In the genomic region with DNA sequence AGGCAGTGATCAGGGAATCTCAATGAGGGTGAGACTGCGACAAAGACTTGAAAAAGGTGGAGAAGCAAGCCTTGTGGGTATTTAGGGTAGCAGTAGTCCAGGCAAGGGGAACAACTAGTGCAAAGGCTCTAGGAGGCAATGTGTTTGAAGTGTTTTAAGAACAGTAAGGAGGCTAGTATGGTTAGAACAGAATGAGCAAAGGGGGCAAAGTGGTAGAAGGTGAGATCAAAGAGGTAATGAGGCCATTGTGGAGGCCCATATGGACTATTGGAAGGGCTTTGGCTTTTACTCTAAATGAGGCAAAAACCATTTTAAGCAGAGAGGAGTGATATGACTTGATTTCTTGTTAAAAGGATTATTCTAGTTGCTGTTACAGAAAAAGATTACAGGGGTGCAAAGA, we compare ENCODE assay signal across 14 cellular contexts. TPM values are rescaled to one million over a fixed set of nuclear protein-coding genes. Genes with fewer than 3 reads are reported as not detected.
DNase-seq lines count a peak whose midpoint lies in the region; ATAC-seq, FAIRE-seq and TF ChIP-seq lines count a peak whose summit lies in the region.
"Had no signal": no experiment of that assay in that cellular context is flagged by ENCODE, and none has a peak within 500 bp of the region (broad histone marks: within the 10 kb centered on the region; RNA-seq: fewer than 3 reads in every experiment).

No MANE protein-coding gene starts in this region.

- peak overlapping the region; percentile 1; the same call in 1 of the 2 replicates for H3K9ac ChIP-seq in Karpas-422 (ENCODE audit: low read length)
- no peak overlapping the region for H3K9ac ChIP-seq in GM12878 (ENCODE audit: control insufficient read depth, insufficient read depth, low read length)
- H3K9ac ChIP-seq in trophoblast cell (ENCODE audit: low read length): no peak overlapping the region

- intact Hi-C loops in activated CD4-positive, alpha-beta T cell treated with anti-CD3 and anti-CD28 coated beads for 36 hours (cut with DNase I, micrococcal nuclease): loop anchor here (2.0 to 5.0 kb wide), 2 partner anchors 15 to 250 kb away; no protein-coding TSS in a partner anchor
- intact Hi-C loops in GM12878 (cut with micrococcal nuclease; ENCODE audit: unreplicated experiment): no loop called here

- no peak overlapping the region for H2BK12ac ChIP-seq in trophoblast cell (ENCODE audit: low read length)

- H3K9me2 ChIP-seq in Karpas-422 (replicated peaks; ENCODE audit: insufficient read depth, low read length): no peaks in the 10 kb centered on the region

- 100% methylated on average over 1 of the region's 1 CpG for WGBS in GM12878 (ENCODE audit: insufficient coverage, insufficient replicate concordance, low lambda C conversion rate, missing lambda C conversion rate)
- WGBS in trophoblast cell (ENCODE audit: extremely low coverage, insufficient coverage, insufficient read length): no CpG with 5 or more reads among the region's 1 CpG

- H3K4me1 ChIP-seq in Karpas-422 (ENCODE audit: low read length): peaks cover 87% of the 10 kb centered on the region
- H3K4me1 ChIP-seq in GM12878 (ENCODE audit: control insufficient read depth, insufficient read depth, low read length): peaks cover 35% of the 10 kb centered on the region
- H3K4me1 ChIP-seq in trophoblast cell (ENCODE audit: control insufficient read depth in 1 of 2, insufficient read depth in 2 of 2, low read length in 2 of 2): peaks cover 3 to 8% of the 10 kb centered on the region in 2 experiments

- FAIRE-seq in GM12878 (lab: Jason Lieb, UNC): no peak

- H4K8ac ChIP-seq in trophoblast cell (ENCODE audit: low read depth, low read length): no peak overlapping the region

- H3K4me3 Mint-ChIP-seq in activated CD4-positive, alpha-beta T cell treated with anti-CD3 and anti-CD28 coated beads for 36 hours: peak overlapping the region; percentile 5

- no peak overlapping the region for H2BK120ac ChIP-seq in trophoblast cell (ENCODE audit: insufficient read depth, low read length, poor library complexity)

- H3K23ac ChIP-seq in trophoblast cell (ENCODE audit: low read length): peak overlapping the region; percentile 87

- no peak overlapping the region for H3K4me3 ChIP-seq in Karpas-422 (ENCODE audit: low read length)
- 0 out of 2 replicates have a peak overlapping the region, but pooled peaks have one; percentile 5 for H3K4me3 ChIP-seq in GM12878
- no peak overlapping the region for H3K4me3 ChIP-seq in trophoblast cell (ENCODE audit: low read depth, low read length)
- H3K4me3 ChIP-seq: sigmoid colon, tibial artery had no signal

- in situ Hi-C loops in GM12878 (cut with MboI): no loop called here

- no TSS peak for BruUV-seq in GM12878 (replicated peaks; lab: Mats Ljungman, UMichigan)

- no peaks in the 10 kb centered on the region for H3K79me1 ChIP-seq in trophoblast cell (ENCODE audit: low read length)

- peak overlapping the region; percentile 63 for H3K27ac Mint-ChIP-seq in activated CD4-positive, alpha-beta T cell treated with anti-CD3 and anti-CD28 coated beads for 36 hours

- peaks cover 92% of the 10 kb centered on the region for H3K79me2 ChIP-seq in Karpas-422 (ENCODE audit: low read length)
- H3K79me2 ChIP-seq in GM12878 (ENCODE audit: control insufficient read depth, insufficient read depth, low read length): peaks cover 89% of the 10 kb centered on the region
- peaks cover 12% of the 10 kb centered on the region for H3K79me2 ChIP-seq in trophoblast cell (ENCODE audit: control insufficient read depth, insufficient read depth, low read length, poor library complexity)

- H2AFZ ChIP-seq in Karpas-422 (ENCODE audit: low read length) (no peak overlapping the region), GM12878 (ENCODE audit: control insufficient read depth, low read depth, low read length) (no peak overlapping the region), trophoblast cell (ENCODE audit: insufficient read depth, low read length, poor library complexity) (no peak overlapping the region)

- no peak for TF ChIP-seq EP300 in GM12878 (IDR thresholded peaks at IDR 0.05; ENCODE audit: borderline replicate concordance in 1 of 2, control insufficient read depth in 1 of 2, low read depth in 2 of 2, low read length in 2 of 2)

- no peaks in the 10 kb centered on the region for H3K9me3 ChIP-seq in Karpas-422 (ENCODE audit: low read length)
- peaks cover 2% of the 10 kb centered on the region; the same call in 2 of the 3 replicates for H3K9me3 ChIP-seq in GM12878 (replicated peaks; ENCODE audit: control insufficient read depth, insufficient read depth, low read length)
- no peaks in the 10 kb centered on the region for H3K9me3 ChIP-seq in trophoblast cell (ENCODE audit: insufficient read depth, low read depth, low read length)
- H3K9me3 ChIP-seq: sigmoid colon, tibial artery had no signal

- H4K20me1 ChIP-seq in Karpas-422 (ENCODE audit: insufficient read depth, low read depth, low read length): peaks cover 51% of the 10 kb centered on the region
- H4K20me1 ChIP-seq in GM12878 (ENCODE audit: control insufficient read depth, insufficient read depth): peaks cover 3% of the 10 kb centered on the region; the same call in 1 of the 2 replicates

- peaks cover 31% of the 10 kb centered on the region for H3K36me3 Mint-ChIP-seq in activated CD4-positive, alpha-beta T cell treated with anti-CD3 and anti-CD28 coated beads for 36 hours (ENCODE audit: low read depth)

- POLR2A ChIA-PET in activated CD4-positive, alpha-beta T cell treated with anti-CD3 and anti-CD28 coated beads for 36 hours (lab: Charles Lee): no interaction called here
- POLR2A ChIA-PET in GM12878 (lab: Charles Lee) (interaction anchor here (1.3 to 1.8 kb wide), 2 partner anchors 15 to 50 kb away, joined by 3 to 4 read pairs; partner anchors contain the start of gene SNAPC1), RWPE1 (lab: Yijun Ruan, JAX; ENCODE audit: low non-redundant PET) (no interaction called here)

- no peak overlapping the region for H3K14ac ChIP-seq in trophoblast cell (ENCODE audit: low read length)

- H3K27me3 ChIP-seq in Karpas-422 (ENCODE audit: low read length): no peaks in the 10 kb centered on the region
- H3K27me3 ChIP-seq in GM12878 (replicated peaks in 1 of 2; ENCODE audit: control insufficient read depth in 2 of 2, insufficient read depth in 2 of 2, low read length in 1 of 2): no peaks in the 10 kb centered on the region
- no peaks in the 10 kb centered on the region for H3K27me3 ChIP-seq in trophoblast cell (ENCODE audit: insufficient read depth, low read length)
- H3K27me3 ChIP-seq: sigmoid colon, tibial artery had no signal

- DNase-seq in activated CD4-positive, alpha-beta T cell treated with anti-CD3 and anti-CD28 coated beads for 36 hours: no peak
- DNase-seq in activated CD4-positive, alpha-beta T cell treated with anti-CD3 and anti-CD28 coated beads for 1 hour: no peak
- DNase-seq in Karpas-422: no peak
- no peak for DNase-seq in GM12878 (ENCODE audit: low read depth, low spot score)
- no peak for DNase-seq in trophoblast cell
- no peak for DNase-seq in RWPE1 (ENCODE audit: low spot score)
- no peak for DNase-seq in HCEC 1CT
- DNase-seq: ACHN, cerebellar nuclear complex, DMS79, NCI-H524 treated with DMSO at 0.1 percent for 48 hours, sigmoid colon, tibial artery had no signal

- H4K12ac ChIP-seq in trophoblast cell (ENCODE audit: low read depth, low read length): no peak overlapping the region

- H2BK5ac ChIP-seq in trophoblast cell (ENCODE audit: low read depth, low read length, poor library complexity): no peak overlapping the region

- peaks cover 89% of the 10 kb centered on the region for H3K4me1 Mint-ChIP-seq in activated CD4-positive, alpha-beta T cell treated with anti-CD3 and anti-CD28 coated beads for 36 hours

- no peak overlapping the region for H4K91ac ChIP-seq in trophoblast cell (ENCODE audit: low read depth, low read length)

- no peak overlapping the region for H3K18ac ChIP-seq in trophoblast cell (ENCODE audit: low read length)

- peaks cover 2% of the 10 kb centered on the region for H3K9me3 Mint-ChIP-seq in activated CD4-positive, alpha-beta T cell treated with anti-CD3 and anti-CD28 coated beads for 36 hours (ENCODE audit: low read depth)

- H3K27ac ChIP-seq in Karpas-422 (ENCODE audit: low read length) (peak overlapping the region; percentile 60), GM12878 (ENCODE audit: control insufficient read depth, insufficient read depth) (no peak overlapping the region), trophoblast cell (ENCODE audit: low read depth, low read length) (no peak overlapping the region), RWPE1 (no peak overlapping the region)
- H3K27ac ChIP-seq: sigmoid colon, tibial artery had no signal

- peak overlapping the region; percentile 99 for H3K4ac ChIP-seq in trophoblast cell (ENCODE audit: low read depth, low read length)

- SMC1A ChIA-PET in GM12878 (lab: Charles Lee; ENCODE audit: uncharacterized antibody, unreplicated experiment): interaction anchor here (0.8 to 3.8 kb wide), 6 partner anchors 12 to 208 kb away, joined by 3 to 20 read pairs (median 4); no protein-coding TSS in a partner anchor

- no peak for TF ChIP-seq POLR2A in GM12878 (IDR thresholded peaks at IDR 0.05; ENCODE audit: low read depth, low read length)

- peak overlapping the region; percentile 25 for H3K4me2 ChIP-seq in Karpas-422 (ENCODE audit: low read depth, low read length, poor library complexity, severe bottlenecking)
- peak overlapping the region; percentile 21; the same call in 1 of the 2 replicates for H3K4me2 ChIP-seq in GM12878 (ENCODE audit: control insufficient read depth, insufficient read depth)
- H3K4me2 ChIP-seq in trophoblast cell (ENCODE audit: low read length): peak overlapping the region; percentile 12

- no peaks in the 10 kb centered on the region for H3K27me3 Mint-ChIP-seq in activated CD4-positive, alpha-beta T cell treated with anti-CD3 and anti-CD28 coated beads for 36 hours

- no peaks in the 10 kb centered on the region; the same call in 1 of the 2 replicates for H3K36me3 ChIP-seq in Karpas-422 (ENCODE audit: insufficient read depth, low read length)
- peaks cover 0 to 7% of the 10 kb centered on the region in 2 experiments; a peak in 1 of 4 replicates for H3K36me3 ChIP-seq in GM12878 (ENCODE audit: control insufficient read depth in 2 of 2, insufficient read depth in 2 of 2, low read length in 1 of 2)
- H3K36me3 ChIP-seq in trophoblast cell (ENCODE audit: control insufficient read depth in 1 of 2, insufficient read depth in 2 of 2, low read length in 2 of 2): no peaks in the 10 kb centered on the region
- H3K36me3 ChIP-seq: sigmoid colon, tibial artery had no signal

- no peak overlapping the region for H2AK5ac ChIP-seq in trophoblast cell (ENCODE audit: low read length)

- no peak for TF ChIP-seq RAD21 in GM12878 (IDR thresholded peaks at IDR 0.05; ENCODE audit: insufficient read depth, low read depth, low read length)

- RAD21 ChIA-PET in GM12878 (lab: Charles Lee; ENCODE audit: unreplicated experiment): interaction anchor here (1.1 to 2.1 kb wide), 2 partner anchors 8 to 34 kb away, joined by 4 to 14 read pairs; no protein-coding TSS in a partner anchor

- peak; percentile 14 for ATAC-seq in activated CD4-positive, alpha-beta T cell treated with anti-CD3 and anti-CD28 coated beads for 36 hours
- ATAC-seq in GM12878 (peak; percentile 7; the same call in 2 of the 3 replicates), HG03432 (IDR thresholded peaks at IDR 0.05; ENCODE audit: unreplicated experiment) (no peak)

- CTCF ChIA-PET in activated CD4-positive, alpha-beta T cell treated with anti-CD3 and anti-CD28 coated beads for 36 hours (lab: Charles Lee): interaction anchor here (0.7 to 2.9 kb wide), 2 partner anchors 8 to 210 kb away, joined by 3 to 12 read pairs; no protein-coding TSS in a partner anchor
- CTCF ChIA-PET in GM12878 (lab: Yijun Ruan, JAX) (interaction anchor here (0.8 kb wide), 1 partner anchor 218 kb away, joined by 3 read pairs; no protein-coding TSS in a partner anchor), RWPE1 (lab: Yijun Ruan, JAX) (interaction anchor here (0.6 kb wide), 1 partner anchor 17 kb away, joined by 4 read pairs; no protein-coding TSS in a partner anchor)

- TF ChIP-seq CTCF in GM12878 (IDR thresholded peaks at IDR 0.05 in 2 of 3, conservative IDR thresholded peaks at IDR 0.05 in 1 of 3; ENCODE audit: control insufficient read depth in 2 of 3, extremely low read depth in 1 of 3, insufficient read depth in 1 of 3, low read depth in 3 of 3, low read length in 3 of 3) (no peak), RWPE1 (conservative IDR thresholded peaks at IDR 0.05; ENCODE audit: low read depth) (no peak)

RNA-seq across cellular contexts. Expression of gene HIF1A, which starts 16.8 kb away (rescaled TPM):
- 100 to 1,000 TPM; 196 to 329 TPM for total RNA-seq in activated CD4-positive, alpha-beta T cell treated with anti-CD3 and anti-CD28 coated beads for 36 hours
- total RNA-seq in Karpas-422 (2014; rRNA removed; shearing (Covaris generic); ENCODE audit: low replicate concordance): 111 and 233 TPM in 2 replicates
- total RNA-seq in GM12878 (2013; cell fraction: nucleolus; rRNA removed): 247 and 270 TPM in 2 replicates
- 89.4 and 91.4 TPM in 2 replicates for total RNA-seq in GM12878 (2014; rRNA removed)
- total RNA-seq in GM12878 (2014; rRNA removed; fragmentation: Illumina TruSeq; extraction: Trizol): 90.7 and 91.9 TPM in 2 replicates
- 80.7 and 84.4 TPM in 2 replicates for total RNA-seq in GM12878 (2021)
- 22.3 TPM for polyA plus RNA-seq in GM12878 (2011; ENCODE audit: low read depth)
- 97.0 and 107 TPM in 2 replicates for polyA plus RNA-seq in GM12878 (2011; rRNA removed)
- 37.8 and 42.2 TPM in 2 replicates for polyA plus RNA-seq in GM12878 (2011; cell fraction: cytosol; rRNA removed)
- 38.9 and 57.4 TPM in 2 replicates for polyA plus RNA-seq in GM12878 (2011; cell fraction: nucleus; rRNA removed)
- 32.0 and 35.6 TPM in 2 replicates for polyA plus RNA-seq in GM12878 (2012)
- 83.3 and 103 TPM in 2 replicates for polyA plus RNA-seq in GM12878 (2014; fragmentation: Illumina TruSeq; extraction: Trizol)
- 10 to 100 TPM; 18.3 to 22.3 TPM for polyA plus RNA-seq in GM12878 (2014; fragmentation: Nextera tagmentation; extraction: Ambion mirVana)
- polyA plus RNA-seq in GM12878 (2014; rRNA removed): 51.9 and 65.7 TPM in 2 replicates
- polyA plus RNA-seq in GM12878 (2016; fragmentation: Nextera tagmentation; extraction: Ambion mirVana): 10 to 100 TPM; 66.7 to 69.9 TPM
- 55.7 and 109 TPM in 2 replicates for polyA minus RNA-seq in GM12878 (2011; rRNA and poly(A)+ RNA removed)
- 47.4 and 47.5 TPM in 2 replicates for polyA minus RNA-seq in GM12878 (2011; cell fraction: cytosol; rRNA and poly(A)+ RNA removed)
- polyA minus RNA-seq in GM12878 (2011; cell fraction: nucleus; rRNA and poly(A)+ RNA removed): 58.2 and 99.9 TPM in 2 replicates
- polyA plus RNA-seq in trophoblast cell (2013): 429 and 461 TPM in 2 replicates

RNA-seq across cellular contexts. Expression of gene SNAPC1, which starts 50.1 kb away (rescaled TPM):
- total RNA-seq in activated CD4-positive, alpha-beta T cell treated with anti-CD3 and anti-CD28 coated beads for 36 hours: 10 to 100 TPM; 10.5 to 11.2 TPM
- total RNA-seq in Karpas-422 (2014; rRNA removed; shearing (Covaris generic); ENCODE audit: low replicate concordance): 32.7 and 33.4 TPM in 2 replicates
- 13.3 and 15.0 TPM in 2 replicates for total RNA-seq in GM12878 (2013; cell fraction: nucleolus; rRNA removed)
- total RNA-seq in GM12878 (2014; rRNA removed): 4.5 and 4.9 TPM in 2 replicates
- 8.1 and 9.9 TPM in 2 replicates for total RNA-seq in GM12878 (2014; rRNA removed; fragmentation: Illumina TruSeq; extraction: Trizol)
- 4.5 and 4.7 TPM in 2 replicates for total RNA-seq in GM12878 (2021)
- polyA plus RNA-seq in GM12878 (2011; ENCODE audit: low read depth): 1.8 TPM
- 12.0 and 22.9 TPM in 2 replicates for polyA plus RNA-seq in GM12878 (2011; rRNA removed)
- 4.4 and 6.9 TPM in 2 replicates for polyA plus RNA-seq in GM12878 (2011; cell fraction: cytosol; rRNA removed)
- polyA plus RNA-seq in GM12878 (2011; cell fraction: nucleus; rRNA removed): 3.6 and 4.2 TPM in 2 replicates
- polyA plus RNA-seq in GM12878 (2012): 2.8 and 6.6 TPM in 2 replicates
- 7.9 and 9.6 TPM in 2 replicates for polyA plus RNA-seq in GM12878 (2014; fragmentation: Illumina TruSeq; extraction: Trizol)
- 1 to 10 TPM; 5.2 to 7.0 TPM for polyA plus RNA-seq in GM12878 (2014; fragmentation: Nextera tagmentation; extraction: Ambion mirVana)
- 3.6 and 5.6 TPM in 2 replicates for polyA plus RNA-seq in GM12878 (2014; rRNA removed)
- polyA plus RNA-seq in GM12878 (2016; fragmentation: Nextera tagmentation; extraction: Ambion mirVana): 10 to 100 TPM in 1 of 2 experiments, 1 to 10 TPM in 1; 9.0 to 10.1 TPM
- polyA minus RNA-seq in GM12878 (2011; rRNA and poly(A)+ RNA removed): 2.0 and 2.6 TPM in 2 replicates
- polyA minus RNA-seq in GM12878 (2011; cell fraction: cytosol; rRNA and poly(A)+ RNA removed): 2.4 and 3.1 TPM in 2 replicates
- polyA minus RNA-seq in GM12878 (2011; cell fraction: nucleus; rRNA and poly(A)+ RNA removed): 1.8 and 2.1 TPM in 2 replicates
- 6.7 and 7.8 TPM in 2 replicates for polyA plus RNA-seq in trophoblast cell (2013)
